Comparison of ENCODE assay signal across 2 cellular contexts in the genomic region with DNA sequence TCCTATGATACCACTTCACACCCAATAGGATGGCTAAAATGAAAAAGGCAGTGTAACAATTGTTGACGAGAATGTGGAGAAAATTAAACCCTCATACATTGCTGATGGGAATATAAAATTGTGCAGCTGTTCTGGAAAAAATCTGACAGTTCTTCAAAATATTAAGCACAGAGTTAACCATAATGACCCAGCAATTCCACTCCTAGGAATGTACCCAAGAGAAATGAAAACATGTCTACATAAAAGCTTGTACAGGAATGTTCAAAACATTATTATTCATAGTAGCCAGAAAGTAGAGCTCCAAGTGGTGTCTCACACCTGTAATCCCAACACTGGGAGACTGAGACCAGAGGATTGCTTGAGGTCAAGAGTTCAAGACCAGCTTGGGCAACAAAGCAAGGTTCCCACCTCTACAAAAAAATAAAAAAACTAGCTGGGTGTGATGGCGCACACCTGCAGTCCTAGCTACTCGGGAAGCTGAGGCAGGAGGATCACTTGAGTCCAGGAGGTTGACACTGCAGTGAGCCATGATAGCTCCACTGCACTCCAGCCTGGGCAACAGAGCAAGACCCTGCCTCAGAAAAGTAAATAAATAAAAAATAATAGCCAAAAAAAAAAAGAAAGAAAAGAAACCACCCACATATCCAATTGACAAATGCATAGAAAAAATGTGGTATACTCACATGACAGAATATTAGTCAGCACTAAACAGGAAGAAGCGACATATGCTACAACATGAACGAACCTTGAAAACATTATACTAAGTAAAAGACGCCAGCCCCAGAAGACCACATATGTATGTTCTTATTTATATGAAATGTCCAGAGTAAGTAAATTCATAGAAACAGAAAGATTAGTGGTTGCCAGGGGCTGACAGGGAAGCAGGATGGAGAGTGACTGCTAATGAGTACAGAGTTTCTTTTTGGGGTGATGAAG.
TF ChIP-seq lines count a peak whose summit lies in the region.

No MANE protein-coding gene starts in this region.

TF ChIP-seq in HEK293, 187 proteins besides CTCF, POLR2A, EP300 and RAD21:
- no peak for TF ChIP-seq ZNF548 (tag by site-specific recombination; IDR thresholded peaks at IDR 0.05)
- peak; percentile 96; the same call in 1 of the 2 replicates for TF ChIP-seq ZNF140 (tag by site-specific recombination; IDR thresholded peaks at IDR 0.05)
- TF ChIP-seq ZNF146 (tag by site-specific recombination; IDR thresholded peaks at IDR 0.05): peak; percentile 51; the same call in 1 of the 2 replicates

TF ChIP-seq in K562, 482 proteins besides CTCF, POLR2A, EP300 and RAD21:
- TF ChIP-seq ZNF121 (CRISPR knock-in tag; conservative IDR thresholded peaks at IDR 0.05) (peak; percentile 90), RHOXF2B (CRISPR knock-in tag; conservative IDR thresholded peaks at IDR 0.05) (no peak), RBFOX2 (IDR thresholded peaks at IDR 0.05; ENCODE audit: low read depth, low read length) (0 out of 2 replicates have a peak, but pooled peaks have one; percentile 5), HDGF (IDR thresholded peaks at IDR 0.05) (peak; percentile 70; the same call in 1 of the 2 replicates), SMARCA5 (IDR thresholded peaks at IDR 0.05) (peak; percentile 42; the same call in 1 of the 2 replicates), BCOR (IDR thresholded peaks at IDR 0.05) (0 out of 2 replicates have a peak, but pooled peaks have one; percentile 59), ZNF780A (CRISPR knock-in tag; IDR thresholded peaks at IDR 0.05) (no peak)
